In genomic region chr1:97145321-97145956, GRCh38 we compare ENCODE assay signal across 10 cellular contexts.
A peak's percentile ranks its signal among the peaks of the same experiment; 100 is the strongest.
DNase-seq lines count a peak whose midpoint lies in the region; TF ChIP-seq lines count a peak whose summit lies in the region.
"Had no signal": no experiment of that assay in that cellular context is flagged by ENCODE, and none has a peak within 500 bp of the region (broad histone marks: within the 10 kb centered on the region; RNA-seq: fewer than 3 reads in every experiment).

No MANE protein-coding gene starts in this region.

- H3K9ac ChIP-seq in fibroblast of lung (ENCODE audit: insufficient read depth, low read length) = no peak overlapping the region

- peak; percentile 87 for DNase-seq in GM04504 (ENCODE audit: low read depth)
- DNase-seq in RPMI7951 (ENCODE audit: low read depth) = peak; percentile 79
- peak; percentile 73 to 99 for DNase-seq in fibroblast of lung (ENCODE audit: low read depth in 2 of 2)
- peak; percentile 99 for DNase-seq in pons (ENCODE audit: low spot score)
- DNase-seq in T1000 (lab: John Stamatoyannopoulos, UW) = no peak
- DNase-seq in NCI-H748 (lab: John Stamatoyannopoulos, UW; ENCODE audit: unreplicated experiment) = no peak
- no peak for DNase-seq in hepatic stellate cell (ENCODE audit: low spot score)
- DNase-seq in NK-92 treated with Interleukin-12 subunit alpha and Interleukin-12 subunit beta, amount 100 ng/mL, for 24 hours (lab: John Stamatoyannopoulos, UW) = no peak
- DNase-seq: NCI-H774; stimulated activated naive CD4-positive, alpha-beta T cell treated with Interleukin-2 at 50 U/mL for 16 hours had no signal

- no peak overlapping the region for H3K27ac ChIP-seq in fibroblast of lung (ENCODE audit: insufficient read depth, low read length)

- no peak overlapping the region for H2AFZ ChIP-seq in fibroblast of lung (ENCODE audit: low read length)

- H3K27me3 ChIP-seq in fibroblast of lung (ENCODE audit: control insufficient read depth, insufficient read depth, low read length) = no peaks in the 10 kb centered on the region

- no peaks in the 10 kb centered on the region for H4K20me1 ChIP-seq in fibroblast of lung (ENCODE audit: control insufficient read depth, extremely low read depth, insufficient read depth, low read length)

- no peaks in the 10 kb centered on the region for H3K79me2 ChIP-seq in fibroblast of lung (ENCODE audit: control insufficient read depth, insufficient read depth, low read length)

- no peaks in the 10 kb centered on the region for H3K36me3 ChIP-seq in fibroblast of lung (ENCODE audit: control insufficient read depth, insufficient read depth, low read length)

- no peak overlapping the region for H3K4me2 ChIP-seq in fibroblast of lung (ENCODE audit: extremely low read depth, insufficient read depth, low read length)

- TF ChIP-seq CTCF in fibroblast of lung (conservative IDR thresholded peaks at IDR 0.05 in 1 of 2, IDR thresholded peaks at IDR 0.05 in 1 of 2; ENCODE audit: low read depth in 1 of 2, low read length in 2 of 2) = no peak

- no peak overlapping the region for H3K4me3 ChIP-seq in fibroblast of lung (replicated peaks in 1 of 4; ENCODE audit: control extremely low read depth in 1 of 4, insufficient read depth in 1 of 4, low read depth in 3 of 4, low read length in 4 of 4)

- H3K4me1 ChIP-seq in fibroblast of lung (ENCODE audit: control insufficient read depth, extremely low read depth, insufficient read depth, low read length) = peaks cover 5% of the 10 kb centered on the region

- no peaks in the 10 kb centered on the region for H3K9me3 ChIP-seq in fibroblast of lung (ENCODE audit: control insufficient read depth, insufficient read depth, low read depth, low read length)

Comparison
In these comparisons a context has a peak if more than half of its experiments do, and no peak if none do; other contexts are left out.
1. DNase-seq: peak in GM04504 (single experiment), RPMI7951 (single experiment), fibroblast of lung (2 of 2) and pons (single experiment); none in T1000 (single experiment), NCI-H748 (single experiment), hepatic stellate cell (single experiment) and NK-92 treated with Interleukin-12 subunit alpha and Interleukin-12 subunit beta, amount 100 ng/mL, for 24 hours (single experiment).